ENCODE assay signal across 18 cellular contexts in the genomic region with DNA sequence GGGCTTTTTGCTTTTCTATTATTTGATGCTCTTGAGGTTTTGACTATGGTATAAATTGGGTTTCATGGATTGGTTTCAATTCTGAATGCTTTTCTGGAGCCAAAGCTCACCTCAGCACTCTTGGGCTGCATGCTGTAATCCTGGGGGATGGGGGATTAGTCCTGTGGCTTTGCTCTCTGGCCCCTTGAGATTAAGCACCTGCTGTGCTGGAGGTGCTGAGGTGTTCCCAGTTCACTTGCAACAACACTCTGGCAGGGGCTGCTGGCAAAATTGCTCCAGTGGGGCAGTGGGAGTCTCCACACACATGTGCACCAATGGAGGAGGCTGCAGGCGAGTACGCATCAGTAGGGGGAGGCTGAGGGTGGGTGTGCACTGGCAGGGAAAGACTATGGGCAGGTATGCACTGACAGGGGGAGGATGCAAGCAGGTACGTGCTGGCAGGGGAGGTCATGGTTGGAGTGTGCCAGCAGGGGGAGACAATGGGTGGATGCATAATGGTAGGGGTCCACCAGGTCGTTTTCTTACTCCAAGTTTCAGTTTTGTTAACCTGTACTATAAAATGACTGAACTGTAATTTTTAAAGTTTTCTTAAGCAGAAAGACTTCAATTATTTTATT.
DNase-seq lines count a peak whose midpoint lies in the region; ATAC-seq and TF ChIP-seq lines count a peak whose summit lies in the region.
"Had no signal": no experiment of that assay in that cellular context is flagged by ENCODE, and none has a peak within 500 bp of the region (broad histone marks: within the 10 kb centered on the region; RNA-seq: fewer than 3 reads in every experiment).

No MANE protein-coding gene starts in this region.

- CTCF ChIA-PET in CD4-positive, alpha-beta T cell (lab: Charles Lee), result no interaction called here

- POLR2A ChIA-PET in CD4-positive, alpha-beta T cell (lab: Charles Lee), result no interaction called here

- no peaks in the 10 kb centered on the region for H3K36me3 Mint-ChIP-seq in endothelial cell (ENCODE audit: low read depth, unreplicated experiment)
- no peaks in the 10 kb centered on the region for H3K36me3 Mint-ChIP-seq in CD4-positive, alpha-beta T cell (ENCODE audit: low read depth)

- intact Hi-C loops in sciatic nerve (cut with DNase I), result no loop called here
- intact Hi-C loops in CD4-positive, alpha-beta T cell (cut with DNase I, micrococcal nuclease), result loop anchor here in 1 of 2 experiments (2.0 kb wide), 1 partner anchor 25 kb away; no protein-coding TSS in a partner anchor

- no peaks in the 10 kb centered on the region for H3F3A ChIP-seq in smooth muscle cell (ENCODE audit: low read depth)

- no peaks in the 10 kb centered on the region for H3K9me3 Mint-ChIP-seq in endothelial cell (ENCODE audit: unreplicated experiment)
- H3K9me3 Mint-ChIP-seq in CD4-positive, alpha-beta T cell, result peaks cover 11% of the 10 kb centered on the region
- H3K9me3 Mint-ChIP-seq: activated CD4-positive, alpha-beta T cell treated with anti-CD3 and anti-CD28 coated beads, Interleukin-2, amount 10 ng/mL, durations not matched to agents 24 days and 14 days had no signal

- H3K36me3 ChIP-seq in smooth muscle cell (ENCODE audit: low read depth), result no peaks in the 10 kb centered on the region
- H3K36me3 ChIP-seq: ascending aorta, right atrium auricular region had no signal

- no peak overlapping the region for H3K4me3 Mint-ChIP-seq in endothelial cell (ENCODE audit: unreplicated experiment)
- no peak overlapping the region for H3K4me3 Mint-ChIP-seq in CD4-positive, alpha-beta T cell
- H3K4me3 Mint-ChIP-seq: activated CD4-positive, alpha-beta T cell treated with anti-CD3 and anti-CD28 coated beads, Interleukin-2, amount 10 ng/mL, durations not matched to agents 24 days and 14 days; stimulated activated naive CD8-positive, alpha-beta T cell treated with anti-CD3 and anti-CD28 coated beads, Interleukin-15, Interleukin-2, amounts not matched to agents 100 ng/mL and 50 ng/mL, for 24 hours had no signal

- no peak overlapping the region for H3K27ac ChIP-seq in C4-2B
- no peak overlapping the region for H3K27ac ChIP-seq in smooth muscle cell (ENCODE audit: low read depth)
- no peak overlapping the region for H3K27ac ChIP-seq in CD4-positive, alpha-beta T cell (ENCODE audit: low read depth, low read length)
- H3K27ac ChIP-seq: ascending aorta, foreskin keratinocyte, right atrium auricular region had no signal

- no peaks in the 10 kb centered on the region for H4K20me1 ChIP-seq in smooth muscle cell (ENCODE audit: low read depth)

- H3K4me1 ChIP-seq in smooth muscle cell (ENCODE audit: low read depth), result no peaks in the 10 kb centered on the region
- H3K4me1 ChIP-seq: ascending aorta, foreskin keratinocyte, right atrium auricular region had no signal

- WGBS in smooth muscle cell (ENCODE audit: low lambda C conversion rate), result 61% methylated on average over 4 of the region's 4 CpGs

- H3K79me2 ChIP-seq in smooth muscle cell (ENCODE audit: low read depth), result no peaks in the 10 kb centered on the region

- H3K4me2 ChIP-seq in smooth muscle cell, result no peak overlapping the region

- no peak overlapping the region for H3K9ac ChIP-seq in smooth muscle cell (ENCODE audit: low read depth)

- H3K27me3 Mint-ChIP-seq in endothelial cell (ENCODE audit: unreplicated experiment), result no peaks in the 10 kb centered on the region
- H3K27me3 Mint-ChIP-seq in CD4-positive, alpha-beta T cell, result peaks cover 3% of the 10 kb centered on the region
- H3K27me3 Mint-ChIP-seq: activated CD4-positive, alpha-beta T cell treated with anti-CD3 and anti-CD28 coated beads, Interleukin-2, amount 10 ng/mL, durations not matched to agents 24 days and 14 days; stimulated activated naive CD8-positive, alpha-beta T cell treated with anti-CD3 and anti-CD28 coated beads, Interleukin-15, Interleukin-2, amounts not matched to agents 100 ng/mL and 50 ng/mL, for 24 hours had no signal

- H3K27ac Mint-ChIP-seq in endothelial cell (ENCODE audit: unreplicated experiment), result no peak overlapping the region
- H3K27ac Mint-ChIP-seq in CD4-positive, alpha-beta T cell, result no peak overlapping the region
- H3K27ac Mint-ChIP-seq: activated CD4-positive, alpha-beta T cell treated with anti-CD3 and anti-CD28 coated beads, Interleukin-2, amount 10 ng/mL, durations not matched to agents 24 days and 14 days; stimulated activated naive CD8-positive, alpha-beta T cell treated with anti-CD3 and anti-CD28 coated beads, Interleukin-15, Interleukin-2, amounts not matched to agents 100 ng/mL and 50 ng/mL, for 24 hours had no signal

- no peaks in the 10 kb centered on the region for H3K27me3 ChIP-seq in smooth muscle cell (ENCODE audit: low read depth)
- no peaks in the 10 kb centered on the region for H3K27me3 ChIP-seq in CD4-positive, alpha-beta T cell (ENCODE audit: control insufficient read depth, insufficient read depth, low read length)
- H3K27me3 ChIP-seq: ascending aorta, foreskin keratinocyte, right atrium auricular region had no signal

- no peaks in the 10 kb centered on the region for H3K4me1 Mint-ChIP-seq in endothelial cell (ENCODE audit: unreplicated experiment)
- H3K4me1 Mint-ChIP-seq in CD4-positive, alpha-beta T cell (ENCODE audit: low read depth), result no peaks in the 10 kb centered on the region
- H3K4me1 Mint-ChIP-seq: activated CD4-positive, alpha-beta T cell treated with anti-CD3 and anti-CD28 coated beads, Interleukin-2, amount 10 ng/mL, durations not matched to agents 24 days and 14 days had no signal

- peak; percentile 57 for TF ChIP-seq CTCF in C4-2B (conservative IDR thresholded peaks at IDR 0.05)
- TF ChIP-seq CTCF in GM12874 (IDR thresholded peaks at IDR 0.05; ENCODE audit: insufficient read depth, low read depth, low read length), result peak; percentile 34; the same call in 1 of the 2 replicates
- no peak for TF ChIP-seq CTCF in endothelial cell (IDR thresholded peaks at IDR 0.05; ENCODE audit: unreplicated experiment)
- no peak for TF ChIP-seq CTCF in smooth muscle cell (IDR thresholded peaks at IDR 0.05; ENCODE audit: borderline replicate concordance, insufficient read depth, poor library complexity, severe bottlenecking)
- TF ChIP-seq CTCF in CD4-positive, alpha-beta T cell (IDR thresholded peaks at IDR 0.05), result no peak

- peak; percentile 91 for DNase-seq in NCI-H82 (lab: John Stamatoyannopoulos, UW)
- peak; percentile 11 for DNase-seq in endothelial cell (ENCODE audit: low spot score)
- DNase-seq in sciatic nerve (ENCODE audit: low spot score), result no peak
- DNase-seq in anterior cingulate cortex (lab: John Stamatoyannopoulos, UW), result no peak
- DNase-seq in smooth muscle cell (lab: John Stamatoyannopoulos, UW; ENCODE audit: unreplicated experiment), result no peak
- no peak for DNase-seq in CD4-positive, alpha-beta T cell
- DNase-seq: activated CD4-positive, alpha-beta T cell treated with anti-CD3 and anti-CD28 coated beads, Interleukin-2, amount 10 ng/mL, durations not matched to agents 24 days and 14 days; foreskin keratinocyte; GF-D8; NCI-H1930; NCI-H510A; T-helper 9 cell had no signal

- H2AFZ ChIP-seq in smooth muscle cell (ENCODE audit: low read depth), result no peak overlapping the region

- H3K4me3 ChIP-seq in smooth muscle cell, result no peak overlapping the region
- H3K4me3 ChIP-seq: ascending aorta, right atrium auricular region had no signal

- no peaks in the 10 kb centered on the region for H3K9me3 ChIP-seq in smooth muscle cell (replicated peaks; ENCODE audit: low read depth)
- H3K9me3 ChIP-seq in CD4-positive, alpha-beta T cell (ENCODE audit: control insufficient read depth, low read length), result no peaks in the 10 kb centered on the region
- H3K9me3 ChIP-seq: ascending aorta, right atrium auricular region had no signal

- ATAC-seq in sciatic nerve, result no peak
- no peak for ATAC-seq in CD4-positive, alpha-beta T cell (ENCODE audit: poor library complexity)
- ATAC-seq: foreskin keratinocyte, left lobe of liver had no signal

Comparison
In these comparisons a context has a peak if more than half of its experiments do, and no peak if none do; other contexts are left out.
1. CTCF ChIP-seq: peak in C4-2B (single experiment) and GM12874 (single experiment); none in endothelial cell (single experiment), smooth muscle cell (single experiment) and CD4-positive, alpha-beta T cell (single experiment).
2. DNase-seq: peak in NCI-H82 (single experiment) and endothelial cell (single experiment); none in sciatic nerve (single experiment), anterior cingulate cortex (0 of 58), smooth muscle cell (single experiment) and CD4-positive, alpha-beta T cell (0 of 10).